Comparison of ENCODE assay signal across 21 cellular contexts in genomic region chr1:198647055-198647454, GRCh38. TPM values are rescaled to one million over a fixed set of nuclear protein-coding genes. Genes with fewer than 3 reads are reported as not detected.
DNase-seq lines count a peak whose midpoint lies in the region; ATAC-seq lines count a peak whose summit lies in the region.
"Had no signal": no experiment of that assay in that cellular context is flagged by ENCODE, and none has a peak within 500 bp of the region (broad histone marks: within the 10 kb centered on the region; RNA-seq: fewer than 3 reads in every experiment).

No MANE protein-coding gene starts in this region.

- no peaks in the 10 kb centered on the region for H3K27me3 Mint-ChIP-seq in activated T-cell treated with anti-CD3 and anti-CD28 coated beads, Interleukin-2, amount 50 U/mL, for 4 hours (ENCODE audit: low read depth)
- H3K27me3 Mint-ChIP-seq in activated naive CD8-positive, alpha-beta T cell treated with anti-CD3 and anti-CD28 coated beads for 36 hours: no peaks in the 10 kb centered on the region
- no peaks in the 10 kb centered on the region for H3K27me3 Mint-ChIP-seq in stimulated activated memory B cell treated with anti-CD40 and anti-IgM and Interleukin-4, amounts not matched to agents 10 μg/mL and 1 μg/mL and 100 μg/mL, for 72 hours

- no peak for DNase-seq in activated T-cell treated with anti-CD3 and anti-CD28 coated beads, Interleukin-2, amount 50 U/mL, for 4 hours
- DNase-seq in activated T-cell treated with anti-CD3 and anti-CD28 coated beads, Interleukin-2, amount 50 U/mL, for 1 hour: no peak
- no peak for DNase-seq in activated naive CD8-positive, alpha-beta T cell treated with anti-CD3 and anti-CD28 coated beads for 36 hours
- DNase-seq in MV-4-11 (lab: John Stamatoyannopoulos, UW): no peak
- DNase-seq: activated CD8-positive, alpha-beta memory T cell treated with anti-CD3 and anti-CD28 coated beads for 24 hours; adrenal gland; Caco-2; endodermal cell; hippocampal formation; mesenchymal stem cell; NCI-H2081; NCI-H524 treated with DMSO at 0.1 percent for 48 hours; OCI-M1; right cardiac atrium; SJCRH30; substantia nigra had no signal

- H3K4me1 Mint-ChIP-seq in activated T-cell treated with anti-CD3 and anti-CD28 coated beads, Interleukin-2, amount 50 U/mL, for 4 hours (ENCODE audit: low read depth): peaks cover 76% of the 10 kb centered on the region
- peaks cover 72% of the 10 kb centered on the region for H3K4me1 Mint-ChIP-seq in activated naive CD8-positive, alpha-beta T cell treated with anti-CD3 and anti-CD28 coated beads for 36 hours
- H3K4me1 Mint-ChIP-seq in stimulated activated memory B cell treated with anti-CD40 and anti-IgM and Interleukin-4, amounts not matched to agents 10 μg/mL and 1 μg/mL and 100 μg/mL, for 72 hours: peaks cover 71% of the 10 kb centered on the region

- no peaks in the 10 kb centered on the region for H3K9me3 Mint-ChIP-seq in activated T-cell treated with anti-CD3 and anti-CD28 coated beads, Interleukin-2, amount 50 U/mL, for 4 hours
- H3K9me3 Mint-ChIP-seq in activated naive CD8-positive, alpha-beta T cell treated with anti-CD3 and anti-CD28 coated beads for 36 hours: no peaks in the 10 kb centered on the region
- peaks cover 6% of the 10 kb centered on the region for H3K9me3 Mint-ChIP-seq in stimulated activated memory B cell treated with anti-CD40 and anti-IgM and Interleukin-4, amounts not matched to agents 10 μg/mL and 1 μg/mL and 100 μg/mL, for 72 hours

- H3K4me3 Mint-ChIP-seq in activated T-cell treated with anti-CD3 and anti-CD28 coated beads, Interleukin-2, amount 50 U/mL, for 4 hours: peak overlapping the region; percentile 70
- H3K4me3 Mint-ChIP-seq in activated naive CD8-positive, alpha-beta T cell treated with anti-CD3 and anti-CD28 coated beads for 36 hours: peak overlapping the region; percentile 80
- peak overlapping the region; percentile 44 for H3K4me3 Mint-ChIP-seq in stimulated activated memory B cell treated with anti-CD40 and anti-IgM and Interleukin-4, amounts not matched to agents 10 μg/mL and 1 μg/mL and 100 μg/mL, for 72 hours
- H3K4me3 Mint-ChIP-seq: endodermal cell had no signal

- no peaks in the 10 kb centered on the region for H3K9me3 ChIP-seq in KOPT-K1 (ENCODE audit: insufficient read depth, low read length, poor library complexity, severe bottlenecking)
- H3K9me3 ChIP-seq: adrenal gland, Caco-2, HAP-1, SJCRH30 had no signal

- peak overlapping the region; percentile 92 for H3K27ac Mint-ChIP-seq in activated naive CD8-positive, alpha-beta T cell treated with anti-CD3 and anti-CD28 coated beads for 36 hours
- H3K27ac Mint-ChIP-seq in stimulated activated memory B cell treated with anti-CD40 and anti-IgM and Interleukin-4, amounts not matched to agents 10 μg/mL and 1 μg/mL and 100 μg/mL, for 72 hours: peak overlapping the region; percentile 67
- H3K27ac Mint-ChIP-seq: endodermal cell had no signal

- no peak for ATAC-seq in activated T-cell treated with anti-CD3 and anti-CD28 coated beads, Interleukin-2, amount 50 U/mL, for 4 hours
- no peak for ATAC-seq in stimulated activated memory B cell treated with anti-CD40 and anti-IgM and Interleukin-4, amounts not matched to agents 10 μg/mL and 1 μg/mL and 100 μg/mL, for 72 hours
- ATAC-seq in GM18502 (IDR thresholded peaks at IDR 0.05; ENCODE audit: poor library complexity, unreplicated experiment) (no peak), HG03196 (IDR thresholded peaks at IDR 0.05; ENCODE audit: unreplicated experiment) (no peak)
- ATAC-seq: right cardiac atrium had no signal

- peaks cover 20% of the 10 kb centered on the region; the same call in 1 of the 2 replicates for H3K36me3 ChIP-seq in KOPT-K1 (ENCODE audit: insufficient read depth, low read length)
- H3K36me3 ChIP-seq: adrenal gland, HAP-1, SJCRH30 had no signal

- H3K36me3 Mint-ChIP-seq in activated T-cell treated with anti-CD3 and anti-CD28 coated beads, Interleukin-2, amount 50 U/mL, for 4 hours (ENCODE audit: insufficient read depth): peaks cover 52% of the 10 kb centered on the region
- H3K36me3 Mint-ChIP-seq in activated naive CD8-positive, alpha-beta T cell treated with anti-CD3 and anti-CD28 coated beads for 36 hours: peaks cover 82% of the 10 kb centered on the region
- peaks cover 61% of the 10 kb centered on the region for H3K36me3 Mint-ChIP-seq in stimulated activated memory B cell treated with anti-CD40 and anti-IgM and Interleukin-4, amounts not matched to agents 10 μg/mL and 1 μg/mL and 100 μg/mL, for 72 hours

- peak overlapping the region; percentile 14 for H3K27ac ChIP-seq in KOPT-K1 (ENCODE audit: low read depth, low read length, poor library complexity, severe bottlenecking)
- H3K27ac ChIP-seq: adrenal gland, SJCRH30 had no signal

RNA-seq across cellular contexts. Expression of gene PTPRC, which starts 8.2 kb away (rescaled TPM):
- total RNA-seq in activated T-cell treated with anti-CD3 and anti-CD28 coated beads, Interleukin-2, amount 50 U/mL, for 4 hours: 100 to 1,000 TPM; 181 to 243 (median 224) TPM
- total RNA-seq in activated naive CD8-positive, alpha-beta T cell treated with anti-CD3 and anti-CD28 coated beads for 36 hours: 100 to 1,000 TPM; 421 to 422 TPM
- total RNA-seq: SJCRH30 had no signal
